28 cellular contexts compared by ENCODE assay signal in the genomic region with DNA sequence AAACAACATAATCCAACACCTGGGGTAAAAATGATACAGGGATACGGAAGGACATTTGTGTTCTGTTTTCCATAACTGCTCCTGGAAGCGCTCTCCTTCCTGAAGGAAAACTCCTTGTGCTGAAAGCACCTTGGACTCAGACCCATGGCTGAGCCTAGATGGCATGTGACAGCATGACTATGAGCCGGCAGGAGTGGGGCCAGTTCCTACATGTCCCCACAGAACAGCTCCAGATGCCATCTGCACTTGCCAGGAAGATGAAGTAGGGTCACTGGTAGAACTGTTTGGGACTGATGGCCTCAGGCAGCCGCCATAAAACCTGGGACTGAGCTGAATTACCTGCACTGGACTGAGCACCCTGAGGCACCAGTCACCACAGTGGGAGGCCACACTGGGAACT. TPM values are rescaled to one million over a fixed set of nuclear protein-coding genes. Genes with fewer than 3 reads are reported as not detected.
DNase-seq lines count a peak whose midpoint lies in the region; ATAC-seq, FAIRE-seq and TF ChIP-seq lines count a peak whose summit lies in the region.
"Had no signal": no experiment of that assay in that cellular context is flagged by ENCODE, and none has a peak within 500 bp of the region (broad histone marks: within the 10 kb centered on the region; RNA-seq: fewer than 3 reads in every experiment).

No MANE protein-coding gene starts in this region.

- no peaks in the 10 kb centered on the region for H3K9me3 ChIP-seq in prostate gland
- H3K9me3 ChIP-seq: Caco-2, HAP-1, SJCRH30 had no signal

- no peaks in the 10 kb centered on the region for H3K36me3 ChIP-seq in prostate gland
- H3K36me3 ChIP-seq: HAP-1, SJCRH30 had no signal

- no peaks in the 10 kb centered on the region for H3K4me1 ChIP-seq in prostate gland (replicated peaks)
- H3K4me1 ChIP-seq: Caco-2, HAP-1, SJCRH30 had no signal

- intact Hi-C loops in prostate gland (cut with DNase I): no loop called here

- H3K27ac ChIP-seq in prostate gland: no peak overlapping the region
- H3K27ac ChIP-seq: 22Rv1, C4-2B, SJCRH30 had no signal

- H3K4me3 ChIP-seq in epithelial cell of esophagus (ENCODE audit: low read length): no peak overlapping the region
- no peak overlapping the region for H3K4me3 ChIP-seq in prostate gland
- H3K4me3 ChIP-seq: HAP-1, K562, SJCRH30 had no signal

- H3K27me3 ChIP-seq in prostate gland (replicated peaks; ENCODE audit: insufficient read depth): no peaks in the 10 kb centered on the region
- H3K27me3 ChIP-seq: SJCRH30 had no signal

- no peak for TF ChIP-seq CTCF in epithelial cell of esophagus (IDR thresholded peaks at IDR 0.05; ENCODE audit: insufficient read depth, low read depth, low read length, missing control alignments)
- TF ChIP-seq CTCF in prostate gland (IDR thresholded peaks at IDR 0.05): no peak

- 48% methylated on average over 4 of the region's 4 CpGs for WGBS in prostate gland

- TF ChIP-seq POLR2A in prostate gland (IDR thresholded peaks at IDR 0.05): no peak

- FAIRE-seq in frontal cortex (lab: Jason Lieb, UNC): no peak
- FAIRE-seq: K562 had no signal

- DNase-seq in DMS 273 (lab: John Stamatoyannopoulos, UW; ENCODE audit: unreplicated experiment): peak; percentile 60
- DNase-seq in DMS 273 treated with DMSO at 0.1 percent for 48 hours (lab: John Stamatoyannopoulos, UW): no peak
- DNase-seq in NCI-H2171 (lab: John Stamatoyannopoulos, UW): peak; percentile 25
- peak; percentile 62 for DNase-seq in epithelial cell of esophagus (ENCODE audit: low read depth)
- peak; percentile 28 for DNase-seq in prostate gland (ENCODE audit: low spot score)
- DNase-seq in frontal cortex (ENCODE audit: low spot score in 2 of 2): no peak
- DNase-seq: Caco-2; CD8-positive, alpha-beta T cell; DMS79 treated with DMSO at 0.1 percent for 48 hours; GOT3; HFFc6; Kasumi-1; NCI-H1105 treated with DMSO at 0.1 percent for 48 hours; NCI-H146; NCI-H2029 treated with DMSO at 0.1 percent for 48 hours; NCI-H446; NCI-H524 treated with DMSO at 0.1 percent for 48 hours; NCI-H774; PC-3; SJCRH30 had no signal

- ATAC-seq in GM21515 (IDR thresholded peaks at IDR 0.05; ENCODE audit: unreplicated experiment) (no peak), GM21723 (IDR thresholded peaks at IDR 0.05; ENCODE audit: unreplicated experiment) (no peak)
- ATAC-seq: CD8-positive, alpha-beta T cell; K562; PC-3; Right ventricle myocardium inferior; SK-N-SH treated with all-trans-retinoic acid at 6 μM for 48 hours had no signal

RNA-seq across cellular contexts. Expression of a gene that starts 56.0 kb away (rescaled TPM):
- total RNA-seq in prostate gland (10 to 100 TPM in 1 of 2 donors, 1 to 10 TPM in 1; 7.3 to 10.1 TPM), frontal cortex (39.1 TPM)

Comparison
In these comparisons a context has a peak if more than half of its experiments do, and no peak if none do; other contexts are left out.
1. DNase-seq: peak in DMS 273 (single experiment), NCI-H2171 (single experiment), epithelial cell of esophagus (single experiment) and prostate gland (single experiment); none in DMS 273 treated with DMSO at 0.1 percent for 48 hours (single experiment) and frontal cortex (0 of 2).